ENCODE assay signal across 13 cellular contexts in genomic region chr10:101879456-101880189, GRCh38. TPM values are rescaled to one million over a fixed set of nuclear protein-coding genes. Genes with fewer than 3 reads are reported as not detected.
DNase-seq lines count a peak whose midpoint lies in the region; ATAC-seq and TF ChIP-seq lines count a peak whose summit lies in the region.
"Had no signal": no experiment of that assay in that cellular context is flagged by ENCODE, and none has a peak within 500 bp of the region (broad histone marks: within the 10 kb centered on the region; RNA-seq: fewer than 3 reads in every experiment).

No MANE protein-coding gene starts in this region.

- H3K18ac ChIP-seq in trophoblast cell (ENCODE audit: low read length), result no peak overlapping the region

- peak overlapping the region; percentile 74 for H3K27ac Mint-ChIP-seq in endothelial cell (ENCODE audit: unreplicated experiment)
- H3K27ac Mint-ChIP-seq: T-helper 1 cell treated with Interleukin-12 subunit alpha and Interleukin-12 subunit beta and Interleukin-4 antibody, amounts not matched to agents 30 μg/mL and 1 μg/mL, for 36 hours had no signal

- no peaks in the 10 kb centered on the region for H3K9me3 Mint-ChIP-seq in endothelial cell (ENCODE audit: unreplicated experiment)
- H3K9me3 Mint-ChIP-seq: CD8-positive, alpha-beta T cell; T-helper 1 cell treated with Interleukin-12 subunit alpha and Interleukin-12 subunit beta and Interleukin-4 antibody, amounts not matched to agents 30 μg/mL and 1 μg/mL, for 36 hours had no signal

- H2BK12ac ChIP-seq in trophoblast cell (ENCODE audit: low read length), result no peak overlapping the region

- no peak overlapping the region for H3K4me3 ChIP-seq in PC-3 (ENCODE audit: low read length)
- no peak overlapping the region for H3K4me3 ChIP-seq in trophoblast cell (ENCODE audit: low read depth, low read length)
- H3K4me3 ChIP-seq in coronary artery, result no peak overlapping the region
- H3K4me3 ChIP-seq: upper lobe of right lung had no signal

- H2AFZ ChIP-seq in PC-3 (ENCODE audit: low read length) (peak overlapping the region; percentile 58; the same call in 1 of the 2 replicates), trophoblast cell (ENCODE audit: insufficient read depth, low read length, poor library complexity) (no peak overlapping the region)

- no peak overlapping the region for H3K4ac ChIP-seq in trophoblast cell (ENCODE audit: low read depth, low read length)

- H3K36me3 Mint-ChIP-seq in endothelial cell (ENCODE audit: low read depth, unreplicated experiment), result no peaks in the 10 kb centered on the region

- CTCF ChIA-PET in PC-3 (lab: Charles Lee), result interaction anchor here (0.5 to 0.9 kb wide), 3 partner anchors 12 to 96 kb away, joined by 3 to 11 read pairs (median 4); partner anchors contain the start of gene NPM3

- no peaks in the 10 kb centered on the region for H3K9me2 ChIP-seq in PC-3 (replicated peaks; ENCODE audit: low read length)

- peaks cover 26% of the 10 kb centered on the region for H3K4me1 ChIP-seq in PC-3 (ENCODE audit: insufficient read depth, low read length)
- H3K4me1 ChIP-seq in trophoblast cell (ENCODE audit: control insufficient read depth in 1 of 2, insufficient read depth in 2 of 2, low read length in 2 of 2), result no peaks in the 10 kb centered on the region
- H3K4me1 ChIP-seq: upper lobe of right lung had no signal

- peak overlapping the region; percentile 95 for H3K27ac ChIP-seq in PC-3 (ENCODE audit: low read length)
- H3K27ac ChIP-seq in trophoblast cell (ENCODE audit: low read depth, low read length), result no peak overlapping the region
- no peak overlapping the region for H3K27ac ChIP-seq in coronary artery
- H3K27ac ChIP-seq: upper lobe of right lung had no signal

- H3K4me2 ChIP-seq in PC-3 (ENCODE audit: low read length) (peak overlapping the region; percentile 74), trophoblast cell (ENCODE audit: low read length) (no peak overlapping the region)

- no peaks in the 10 kb centered on the region for H3K36me3 ChIP-seq in PC-3 (ENCODE audit: low read depth, low read length)
- H3K36me3 ChIP-seq in trophoblast cell (ENCODE audit: control insufficient read depth in 1 of 2, insufficient read depth in 2 of 2, low read length in 2 of 2), result no peaks in the 10 kb centered on the region
- H3K36me3 ChIP-seq: upper lobe of right lung had no signal

- H3K27me3 Mint-ChIP-seq in endothelial cell (ENCODE audit: unreplicated experiment), result peaks cover 10% of the 10 kb centered on the region

- POLR2A ChIA-PET in PC-3 (lab: Charles Lee; ENCODE audit: unreplicated experiment), result interaction anchor here (0.6 kb wide), 1 partner anchor 56 kb away, joined by 3 read pairs; no protein-coding TSS in a partner anchor

- no peak overlapping the region for H3K14ac ChIP-seq in trophoblast cell (ENCODE audit: low read length)

- DNase-seq in C1 segment of cervical spinal cord (lab: John Stamatoyannopoulos, UW) (peak in 9 of 14 donors; percentile 10 to 51 (median 24)), PC-3 (peak; percentile 89), endothelial cell (ENCODE audit: low spot score) (no peak), trophoblast cell (peak; percentile 92 to 94), DMS 273 (lab: John Stamatoyannopoulos, UW; ENCODE audit: unreplicated experiment) (no peak), coronary artery (ENCODE audit: low spot score) (no peak), cardiac septum (ENCODE audit: low spot score) (no peak), NCI-H2196 treated with DMSO at 0.1 percent for 48 hours (lab: John Stamatoyannopoulos, UW; ENCODE audit: unreplicated experiment) (no peak)
- DNase-seq: CD8-positive, alpha-beta T cell; KBM-7; NCI-H2107; upper lobe of right lung had no signal

- H3K9ac ChIP-seq in PC-3 (ENCODE audit: low read length) (peak overlapping the region; percentile 80), trophoblast cell (ENCODE audit: low read length) (no peak overlapping the region)

- no peaks in the 10 kb centered on the region for H4K20me1 ChIP-seq in PC-3 (ENCODE audit: low read length)

- no peak overlapping the region for H2BK5ac ChIP-seq in trophoblast cell (ENCODE audit: low read depth, low read length, poor library complexity)

- TF ChIP-seq CTCF in PC-3 (conservative IDR thresholded peaks at IDR 0.05; ENCODE audit: low read depth, low read length) (no peak), endothelial cell (IDR thresholded peaks at IDR 0.05; ENCODE audit: unreplicated experiment) (no peak), coronary artery (IDR thresholded peaks at IDR 0.05) (no peak)

- H2BK120ac ChIP-seq in trophoblast cell (ENCODE audit: insufficient read depth, low read length, poor library complexity), result no peak overlapping the region

- no CpG with 5 or more reads among the region's 12 CpGs for WGBS in trophoblast cell (ENCODE audit: extremely low coverage, insufficient coverage, insufficient read length)

- H4K12ac ChIP-seq in trophoblast cell (ENCODE audit: low read depth, low read length), result no peak overlapping the region

- peaks cover 24% of the 10 kb centered on the region for H3K4me1 Mint-ChIP-seq in endothelial cell (ENCODE audit: unreplicated experiment)

- H3F3A ChIP-seq in PC-3 (ENCODE audit: low read length, unreplicated experiment), result no peaks in the 10 kb centered on the region

- peak; percentile 87 for ATAC-seq in PC-3
- ATAC-seq: CD8-positive, alpha-beta T cell; upper lobe of right lung had no signal

- H2AK5ac ChIP-seq in trophoblast cell (ENCODE audit: low read length), result no peak overlapping the region

- intact Hi-C loops in PC-3 (cut with micrococcal nuclease), result loop anchor here (1.0 to 2.0 kb wide), 2 partner anchors 31 to 39 kb away; no protein-coding TSS in a partner anchor
- intact Hi-C loops in cardiac septum (cut with DNase I), result no loop called here

- H3K27me3 ChIP-seq in PC-3 (ENCODE audit: low read length) (no peaks in the 10 kb centered on the region), trophoblast cell (ENCODE audit: insufficient read depth, low read length) (no peaks in the 10 kb centered on the region)
- H3K27me3 ChIP-seq: upper lobe of right lung had no signal

- peak overlapping the region; percentile 4 for H4K91ac ChIP-seq in trophoblast cell (ENCODE audit: low read depth, low read length)

- no peak overlapping the region for H3K4me3 Mint-ChIP-seq in endothelial cell (ENCODE audit: unreplicated experiment)
- H3K4me3 Mint-ChIP-seq: CD8-positive, alpha-beta T cell; T-helper 1 cell treated with Interleukin-12 subunit alpha and Interleukin-12 subunit beta and Interleukin-4 antibody, amounts not matched to agents 30 μg/mL and 1 μg/mL, for 36 hours had no signal

- TSS peak; percentile 70 for BruUV-seq in PC-3 (replicated peaks; lab: Mats Ljungman, UMichigan)

- H3K79me1 ChIP-seq in trophoblast cell (ENCODE audit: low read length), result peaks cover 2% of the 10 kb centered on the region

- H3K9me3 ChIP-seq in PC-3 (ENCODE audit: low read length), result no peaks in the 10 kb centered on the region
- H3K9me3 ChIP-seq in trophoblast cell (ENCODE audit: insufficient read depth, low read depth, low read length), result no peaks in the 10 kb centered on the region
- H3K9me3 ChIP-seq: upper lobe of right lung had no signal

- no peaks in the 10 kb centered on the region for H3K79me2 ChIP-seq in PC-3 (ENCODE audit: low read length)
- no peaks in the 10 kb centered on the region for H3K79me2 ChIP-seq in trophoblast cell (ENCODE audit: control insufficient read depth, insufficient read depth, low read length, poor library complexity)

- H3K23ac ChIP-seq in trophoblast cell (ENCODE audit: low read length), result no peak overlapping the region

- H4K8ac ChIP-seq in trophoblast cell (ENCODE audit: low read depth, low read length), result no peak overlapping the region

RNA-seq across cellular contexts. Expression of gene KCNIP2, which starts 36.0 kb away (rescaled TPM):
- total RNA-seq in PC-3 (2014; rRNA removed) (0.46 and 1.5 TPM in 2 replicates), endothelial cell (ENCODE audit: unreplicated experiment) (7.7 TPM), cardiac septum (14.9 TPM)
- 5.0 and 5.5 TPM in 2 replicates for polyA plus RNA-seq in trophoblast cell (2013)

Comparison
In these comparisons a context has a peak if more than half of its experiments do, and no peak if none do; other contexts are left out.
1. DNase-seq: peak in C1 segment of cervical spinal cord (9 of 14), PC-3 (single experiment) and trophoblast cell (2 of 2); none in endothelial cell (single experiment), DMS 273 (single experiment), coronary artery (single experiment), cardiac septum (single experiment) and NCI-H2196 treated with DMSO at 0.1 percent for 48 hours (single experiment).